8 cellular contexts compared by ENCODE assay signal in the genomic region with DNA sequence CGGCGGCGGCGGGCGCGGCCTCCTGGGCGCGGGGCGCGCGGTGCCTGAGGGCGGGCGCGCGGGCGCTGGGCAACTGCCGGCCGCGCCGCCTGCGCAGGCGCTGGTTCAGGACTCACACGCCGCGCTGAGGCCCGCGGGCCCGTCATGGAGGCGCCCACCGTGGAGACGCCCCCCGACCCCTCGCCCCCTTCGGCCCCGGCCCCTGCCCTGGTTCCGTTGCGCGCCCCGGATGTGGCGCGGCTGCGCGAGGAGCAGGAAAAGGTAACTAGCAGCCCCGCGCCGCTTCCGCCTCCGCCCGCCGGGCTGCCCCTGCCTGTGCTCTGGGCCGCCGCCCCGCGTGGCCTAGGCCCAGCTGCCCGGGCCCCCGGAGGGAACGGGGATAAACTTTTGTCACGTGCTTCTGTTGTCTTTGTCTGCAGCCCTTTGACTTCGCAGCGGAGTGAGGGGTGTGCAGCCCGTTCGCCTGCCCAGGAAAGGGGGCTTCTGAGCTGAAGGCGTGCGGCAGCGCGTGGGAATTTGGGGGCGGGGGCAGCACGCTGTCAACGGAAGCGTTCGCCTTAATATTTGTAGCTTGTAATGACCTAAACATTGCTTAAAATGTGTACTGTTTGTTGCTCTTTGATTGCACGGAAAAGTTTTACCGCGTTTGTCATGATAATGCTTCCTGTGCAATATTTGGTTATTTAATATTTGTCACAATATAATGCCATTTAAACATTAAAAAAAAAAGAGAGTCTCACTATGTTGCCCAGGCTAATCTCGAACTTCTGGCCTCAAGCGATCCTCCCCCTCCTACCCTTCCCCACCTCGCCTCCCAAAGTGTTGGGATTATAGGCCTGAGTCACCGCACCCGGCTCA. TPM values are rescaled to one million over a fixed set of nuclear protein-coding genes. Genes with fewer than 3 reads are reported as not detected.
A peak's percentile ranks its signal among the peaks of the same experiment; 100 is the strongest.
DNase-seq lines count a peak whose midpoint lies in the region; ATAC-seq and TF ChIP-seq lines count a peak whose summit lies in the region.

No MANE protein-coding gene starts in this region.

- no peak for TF ChIP-seq CTCF in lower lobe of right lung (IDR thresholded peaks at IDR 0.05)

- intact Hi-C loops in lower lobe of right lung (cut with DNase I): no loop called here

- DNase-seq in NCI-H2081 (lab: John Stamatoyannopoulos, UW) (peak; percentile 50 to 62), NCI-H2081 treated with DMSO at 0.1 percent for 48 hours (lab: John Stamatoyannopoulos, UW) (no peak), NCI-H226 (peak; percentile 32), lower lobe of right lung (peak; percentile 80)
- DNase-seq in activated CD4-positive, alpha-beta T cell treated with anti-CD3 and anti-CD28 coated beads for 4 hours: peak; percentile 64 to 70
- DNase-seq in stimulated activated CD4-positive, alpha-beta T cell treated with anti-CD3 and anti-CD28 coated beads, TNF-alpha, amount 100 ng/mL, for 4 hours (ENCODE audit: low read depth in 3 of 3): peak; percentile 50 to 62 (median 54)

- peaks cover 35% of the 10 kb centered on the region for H3K4me1 ChIP-seq in lower lobe of right lung

- H3K27ac ChIP-seq in cingulate gyrus (ENCODE audit: low read depth, low read length) (peak overlapping the region; percentile 60), lower lobe of right lung (peak overlapping the region; percentile 81)

- H3K4me3 ChIP-seq in lower lobe of right lung: peak overlapping the region; percentile 94

- H3K27me3 ChIP-seq in lower lobe of right lung (ENCODE audit: low read depth): no peaks in the 10 kb centered on the region

- ATAC-seq in HG02973 (IDR thresholded peaks at IDR 0.05; ENCODE audit: unreplicated experiment): peak; percentile 66
- ATAC-seq in lower lobe of right lung: peak; percentile 83

- H3K36me3 ChIP-seq in lower lobe of right lung: no peaks in the 10 kb centered on the region

- no peaks in the 10 kb centered on the region for H3K9me3 ChIP-seq in lower lobe of right lung

RNA-seq across cellular contexts. Expression of a gene that starts 0.6 kb away (rescaled TPM):
- total RNA-seq in lower lobe of right lung: 46.0 TPM
